ENCODE assay signal across 8 cellular contexts in the genomic region with DNA sequence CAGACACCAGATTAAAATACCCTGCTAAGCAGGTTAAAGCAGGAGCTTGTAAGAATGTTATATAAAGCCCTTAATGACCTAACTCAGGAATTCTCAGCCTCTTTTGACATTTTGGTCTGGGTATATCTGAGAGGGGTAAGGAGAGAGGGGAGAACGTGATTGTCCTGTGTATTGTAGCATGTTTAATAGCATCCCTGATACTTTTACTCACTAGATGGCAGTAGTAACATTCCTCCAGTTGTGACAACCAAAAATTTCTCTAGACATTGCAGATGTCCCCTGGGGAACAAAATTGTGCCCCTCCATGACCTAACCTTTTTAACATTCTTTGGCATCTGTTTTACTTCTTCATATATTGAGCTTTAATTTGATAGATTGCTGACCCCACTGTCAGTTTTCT. TPM values are rescaled to one million over a fixed set of nuclear protein-coding genes. Genes with fewer than 3 reads are reported as not detected.
DNase-seq lines count a peak whose midpoint lies in the region; ATAC-seq and TF ChIP-seq lines count a peak whose summit lies in the region.

No MANE protein-coding gene starts in this region.

- no peak for TF ChIP-seq POLR2A in uterus (IDR thresholded peaks at IDR 0.05)

- H3K27me3 ChIP-seq in uterus: no peaks in the 10 kb centered on the region

- H3K27ac ChIP-seq in uterus: no peak overlapping the region

- peak; percentile 59 for ATAC-seq in HG02938 (IDR thresholded peaks at IDR 0.05; ENCODE audit: unreplicated experiment)
- no peak for ATAC-seq in HG03439 (IDR thresholded peaks at IDR 0.05; ENCODE audit: unreplicated experiment)
- ATAC-seq in HG03045 (IDR thresholded peaks at IDR 0.05; ENCODE audit: unreplicated experiment): no peak

- no peaks in the 10 kb centered on the region for H3K4me1 ChIP-seq in uterus

- H3K4me3 ChIP-seq in GM12864 (ENCODE audit: low read depth, low read length): no peak overlapping the region
- H3K4me3 ChIP-seq in astrocyte of the spinal cord (ENCODE audit: low read depth, low read length): no peak overlapping the region
- H3K4me3 ChIP-seq in uterus: no peak overlapping the region

- H3K36me3 ChIP-seq in uterus: no peaks in the 10 kb centered on the region

- intact Hi-C loops in uterus (cut with DNase I; ENCODE audit: low total_unique reads): no loop called here

- in situ Hi-C loops in astrocyte of the spinal cord (cut with HindIII; ENCODE audit: low sequenced_read_pairs): no loop called here

- TF ChIP-seq CTCF in GM12864 (IDR thresholded peaks at IDR 0.05; ENCODE audit: low read depth, low read length, missing control alignments): peak; percentile 40
- peak; percentile 51 for TF ChIP-seq CTCF in astrocyte of the spinal cord (IDR thresholded peaks at IDR 0.05; ENCODE audit: low read depth, low read length)
- TF ChIP-seq CTCF in uterus (IDR thresholded peaks at IDR 0.05): no peak

- DNase-seq in GM12864 (ENCODE audit: low read depth): no peak
- DNase-seq in astrocyte of the spinal cord (ENCODE audit: low read depth, low spot score): peak; percentile 17
- DNase-seq in myocyte (ENCODE audit: low read depth): peak; percentile 8
- no peak for DNase-seq in uterus
- DNase-seq in NCI-H1694 (lab: John Stamatoyannopoulos, UW): no peak

- H3K9me3 ChIP-seq in uterus: no peaks in the 10 kb centered on the region

RNA-seq across cellular contexts. Expression of gene SMARCA5, which starts 17.9 kb away (rescaled TPM):
- 41.6 and 50.4 TPM in 2 replicates for total RNA-seq in myocyte
- 17.4 TPM for polyA plus RNA-seq in myocyte (2012)
- 10 to 100 TPM; 25.6 to 87.1 (median 63.9) TPM for total RNA-seq in uterus

Comparison
In these comparisons a context has a peak if more than half of its experiments do, and no peak if none do; other contexts are left out.
1. DNase-seq: peak in astrocyte of the spinal cord (single experiment) and myocyte (single experiment); none in GM12864 (single experiment), uterus (0 of 2) and NCI-H1694 (single experiment).
2. CTCF ChIP-seq: peak in GM12864 (single experiment) and astrocyte of the spinal cord (single experiment); none in uterus (0 of 4).